ENCODE assay signal across 1 cellular context in the genomic region with DNA sequence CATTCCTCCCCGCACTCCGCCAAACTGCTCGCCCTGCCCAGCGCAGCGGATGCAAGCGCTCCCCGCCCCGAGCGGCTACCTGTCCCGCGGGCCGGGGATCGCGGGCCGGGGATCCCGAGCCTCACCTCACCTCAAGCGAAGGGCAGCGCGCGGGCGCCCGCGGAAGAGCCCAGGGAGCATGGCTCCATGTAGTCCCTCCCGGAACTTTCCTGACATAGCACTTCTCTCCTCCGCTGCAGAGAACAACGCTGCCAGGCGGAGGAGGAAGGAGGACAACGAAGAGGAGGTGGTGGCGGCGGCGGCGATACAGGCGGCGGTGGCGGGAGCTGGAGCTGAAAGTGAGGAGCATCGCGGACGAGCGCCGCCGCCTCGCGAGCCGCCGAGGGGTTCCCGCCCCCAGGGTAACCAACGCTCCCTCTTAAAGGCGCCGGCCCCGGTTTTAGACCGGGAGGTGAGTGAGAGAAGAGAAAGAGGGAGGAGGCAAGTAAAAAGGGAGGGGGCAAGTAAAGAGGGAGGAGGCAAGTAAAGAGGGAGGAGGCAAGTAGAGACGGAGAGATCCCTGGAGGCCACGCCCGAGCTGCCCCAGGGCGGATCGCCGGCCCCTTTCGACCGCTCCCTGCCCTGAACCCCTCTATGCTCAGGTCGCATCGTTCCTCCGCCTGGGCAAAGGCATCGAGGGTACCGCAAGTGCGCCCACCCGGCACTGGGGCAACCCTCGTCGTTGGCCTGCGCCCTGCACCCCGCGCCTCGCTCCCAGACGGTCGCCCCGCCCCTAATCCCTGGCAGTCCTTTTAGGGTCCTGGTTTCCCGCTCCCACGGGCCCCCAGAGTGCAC.
A peak's percentile ranks its signal among the peaks of the same experiment; 100 is the strongest.
TF ChIP-seq lines count a peak whose summit lies in the region.

Gene GPR63, minus strand, starts transcription at position 340 of the 834 bp plus-strand sequence. CDS start 37,746 bp downstream, outside the sequence.

TF ChIP-seq in WTC11, 78 proteins besides CTCF, POLR2A, EP300 and RAD21 (continued from another document):
- TF ChIP-seq, protein P1, sequence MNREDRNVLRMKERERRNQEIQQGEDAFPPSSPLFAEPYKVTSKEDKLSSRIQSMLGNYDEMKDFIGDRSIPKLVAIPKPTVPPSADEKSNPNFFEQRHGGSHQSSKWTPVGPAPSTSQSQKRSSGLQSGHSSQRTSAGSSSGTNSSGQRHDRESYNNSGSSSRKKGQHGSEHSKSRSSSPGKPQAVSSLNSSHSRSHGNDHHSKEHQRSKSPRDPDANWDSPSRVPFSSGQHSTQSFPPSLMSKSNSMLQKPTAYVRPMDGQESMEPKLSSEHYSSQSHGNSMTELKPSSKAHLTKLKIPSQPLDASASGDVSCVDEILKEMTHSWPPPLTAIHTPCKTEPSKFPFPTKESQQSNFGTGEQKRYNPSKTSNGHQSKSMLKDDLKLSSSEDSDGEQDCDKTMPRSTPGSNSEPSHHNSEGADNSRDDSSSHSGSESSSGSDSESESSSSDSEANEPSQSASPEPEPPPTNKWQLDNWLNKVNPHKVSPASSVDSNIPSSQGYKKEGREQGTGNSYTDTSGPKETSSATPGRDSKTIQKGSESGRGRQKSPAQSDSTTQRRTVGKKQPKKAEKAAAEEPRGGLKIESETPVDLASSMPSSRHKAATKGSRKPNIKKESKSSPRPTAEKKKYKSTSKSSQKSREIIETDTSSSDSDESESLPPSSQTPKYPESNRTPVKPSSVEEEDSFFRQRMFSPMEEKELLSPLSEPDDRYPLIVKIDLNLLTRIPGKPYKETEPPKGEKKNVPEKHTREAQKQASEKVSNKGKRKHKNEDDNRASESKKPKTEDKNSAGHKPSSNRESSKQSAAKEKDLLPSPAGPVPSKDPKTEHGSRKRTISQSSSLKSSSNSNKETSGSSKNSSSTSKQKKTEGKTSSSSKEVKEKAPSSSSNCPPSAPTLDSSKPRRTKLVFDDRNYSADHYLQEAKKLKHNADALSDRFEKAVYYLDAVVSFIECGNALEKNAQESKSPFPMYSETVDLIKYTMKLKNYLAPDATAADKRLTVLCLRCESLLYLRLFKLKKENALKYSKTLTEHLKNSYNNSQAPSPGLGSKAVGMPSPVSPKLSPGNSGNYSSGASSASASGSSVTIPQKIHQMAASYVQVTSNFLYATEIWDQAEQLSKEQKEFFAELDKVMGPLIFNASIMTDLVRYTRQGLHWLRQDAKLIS (CRISPR knock-in tag; IDR thresholded peaks at IDR 0.05; ENCODE audit: borderline replicate concordance), result 0 out of 2 replicates have a peak, but pooled peaks have one; percentile 78
- TF ChIP-seq, protein P2, sequence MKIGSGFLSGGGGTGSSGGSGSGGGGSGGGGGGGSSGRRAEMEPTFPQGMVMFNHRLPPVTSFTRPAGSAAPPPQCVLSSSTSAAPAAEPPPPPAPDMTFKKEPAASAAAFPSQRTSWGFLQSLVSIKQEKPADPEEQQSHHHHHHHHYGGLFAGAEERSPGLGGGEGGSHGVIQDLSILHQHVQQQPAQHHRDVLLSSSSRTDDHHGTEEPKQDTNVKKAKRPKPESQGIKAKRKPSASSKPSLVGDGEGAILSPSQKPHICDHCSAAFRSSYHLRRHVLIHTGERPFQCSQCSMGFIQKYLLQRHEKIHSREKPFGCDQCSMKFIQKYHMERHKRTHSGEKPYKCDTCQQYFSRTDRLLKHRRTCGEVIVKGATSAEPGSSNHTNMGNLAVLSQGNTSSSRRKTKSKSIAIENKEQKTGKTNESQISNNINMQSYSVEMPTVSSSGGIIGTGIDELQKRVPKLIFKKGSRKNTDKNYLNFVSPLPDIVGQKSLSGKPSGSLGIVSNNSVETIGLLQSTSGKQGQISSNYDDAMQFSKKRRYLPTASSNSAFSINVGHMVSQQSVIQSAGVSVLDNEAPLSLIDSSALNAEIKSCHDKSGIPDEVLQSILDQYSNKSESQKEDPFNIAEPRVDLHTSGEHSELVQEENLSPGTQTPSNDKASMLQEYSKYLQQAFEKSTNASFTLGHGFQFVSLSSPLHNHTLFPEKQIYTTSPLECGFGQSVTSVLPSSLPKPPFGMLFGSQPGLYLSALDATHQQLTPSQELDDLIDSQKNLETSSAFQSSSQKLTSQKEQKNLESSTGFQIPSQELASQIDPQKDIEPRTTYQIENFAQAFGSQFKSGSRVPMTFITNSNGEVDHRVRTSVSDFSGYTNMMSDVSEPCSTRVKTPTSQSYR (CRISPR knock-in tag; IDR thresholded peaks at IDR 0.05), result 0 out of 2 replicates have a peak, but pooled peaks have one; percentile 34
- no peak for TF ChIP-seq JUN (CRISPR knock-in tag; IDR thresholded peaks at IDR 0.05)
- TF ChIP-seq ZNF138 (CRISPR knock-in tag; conservative IDR thresholded peaks at IDR 0.05), result no peak
- TF ChIP-seq, protein P3, sequence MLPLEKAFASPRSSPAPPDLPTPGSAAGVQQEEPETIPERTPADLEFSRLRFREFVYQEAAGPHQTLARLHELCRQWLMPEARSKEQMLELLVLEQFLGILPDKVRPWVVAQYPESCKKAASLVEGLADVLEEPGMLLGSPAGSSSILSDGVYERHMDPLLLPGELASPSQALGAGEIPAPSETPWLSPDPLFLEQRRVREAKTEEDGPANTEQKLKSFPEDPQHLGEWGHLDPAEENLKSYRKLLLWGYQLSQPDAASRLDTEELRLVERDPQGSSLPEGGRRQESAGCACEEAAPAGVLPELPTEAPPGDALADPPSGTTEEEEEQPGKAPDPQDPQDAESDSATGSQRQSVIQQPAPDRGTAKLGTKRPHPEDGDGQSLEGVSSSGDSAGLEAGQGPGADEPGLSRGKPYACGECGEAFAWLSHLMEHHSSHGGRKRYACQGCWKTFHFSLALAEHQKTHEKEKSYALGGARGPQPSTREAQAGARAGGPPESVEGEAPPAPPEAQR (CRISPR knock-in tag; IDR thresholded peaks at IDR 0.05), result no peak
- TF ChIP-seq FOXK1 (CRISPR knock-in tag; IDR thresholded peaks at IDR 0.05), result no peak
- TF ChIP-seq, protein P4, sequence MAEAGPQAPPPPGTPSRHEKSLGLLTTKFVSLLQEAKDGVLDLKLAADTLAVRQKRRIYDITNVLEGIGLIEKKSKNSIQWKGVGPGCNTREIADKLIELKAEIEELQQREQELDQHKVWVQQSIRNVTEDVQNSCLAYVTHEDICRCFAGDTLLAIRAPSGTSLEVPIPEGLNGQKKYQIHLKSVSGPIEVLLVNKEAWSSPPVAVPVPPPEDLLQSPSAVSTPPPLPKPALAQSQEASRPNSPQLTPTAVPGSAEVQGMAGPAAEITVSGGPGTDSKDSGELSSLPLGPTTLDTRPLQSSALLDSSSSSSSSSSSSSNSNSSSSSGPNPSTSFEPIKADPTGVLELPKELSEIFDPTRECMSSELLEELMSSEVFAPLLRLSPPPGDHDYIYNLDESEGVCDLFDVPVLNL (CRISPR knock-in tag; IDR thresholded peaks at IDR 0.05; ENCODE audit: borderline replicate concordance, low read depth), result no peak
- TF ChIP-seq SMAD4 (CRISPR knock-in tag; IDR thresholded peaks at IDR 0.05), result no peak
- TF ChIP-seq, protein P5, sequence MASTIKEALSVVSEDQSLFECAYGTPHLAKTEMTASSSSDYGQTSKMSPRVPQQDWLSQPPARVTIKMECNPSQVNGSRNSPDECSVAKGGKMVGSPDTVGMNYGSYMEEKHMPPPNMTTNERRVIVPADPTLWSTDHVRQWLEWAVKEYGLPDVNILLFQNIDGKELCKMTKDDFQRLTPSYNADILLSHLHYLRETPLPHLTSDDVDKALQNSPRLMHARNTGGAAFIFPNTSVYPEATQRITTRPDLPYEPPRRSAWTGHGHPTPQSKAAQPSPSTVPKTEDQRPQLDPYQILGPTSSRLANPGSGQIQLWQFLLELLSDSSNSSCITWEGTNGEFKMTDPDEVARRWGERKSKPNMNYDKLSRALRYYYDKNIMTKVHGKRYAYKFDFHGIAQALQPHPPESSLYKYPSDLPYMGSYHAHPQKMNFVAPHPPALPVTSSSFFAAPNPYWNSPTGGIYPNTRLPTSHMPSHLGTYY (CRISPR knock-in tag; IDR thresholded peaks at IDR 0.05), result no peak
- TF ChIP-seq ETV6 (CRISPR knock-in tag; IDR thresholded peaks at IDR 0.05), result peak; percentile 56; the same call in 1 of the 2 replicates
- TF ChIP-seq FOXP1 (CRISPR knock-in tag; IDR thresholded peaks at IDR 0.05; ENCODE audit: borderline replicate concordance), result no peak; the same call in 1 of the 2 replicates
- TF ChIP-seq ZNF232 (CRISPR knock-in tag; IDR thresholded peaks at IDR 0.05), result no peak; the same call in 1 of the 2 replicates
- no peak for TF ChIP-seq HMGA2 (CRISPR knock-in tag; IDR thresholded peaks at IDR 0.05)
- 0 out of 2 replicates have a peak, but pooled peaks have one; percentile 27 for TF ChIP-seq TEAD1 (CRISPR knock-in tag; IDR thresholded peaks at IDR 0.05)
- TF ChIP-seq, protein P6, sequence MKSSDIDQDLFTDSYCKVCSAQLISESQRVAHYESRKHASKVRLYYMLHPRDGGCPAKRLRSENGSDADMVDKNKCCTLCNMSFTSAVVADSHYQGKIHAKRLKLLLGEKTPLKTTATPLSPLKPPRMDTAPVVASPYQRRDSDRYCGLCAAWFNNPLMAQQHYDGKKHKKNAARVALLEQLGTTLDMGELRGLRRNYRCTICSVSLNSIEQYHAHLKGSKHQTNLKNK (CRISPR knock-in tag; IDR thresholded peaks at IDR 0.05), result no peak
- TF ChIP-seq ZNF512 (CRISPR knock-in tag; IDR thresholded peaks at IDR 0.05; ENCODE audit: borderline replicate concordance), result no peak
- TF ChIP-seq, protein P7, sequence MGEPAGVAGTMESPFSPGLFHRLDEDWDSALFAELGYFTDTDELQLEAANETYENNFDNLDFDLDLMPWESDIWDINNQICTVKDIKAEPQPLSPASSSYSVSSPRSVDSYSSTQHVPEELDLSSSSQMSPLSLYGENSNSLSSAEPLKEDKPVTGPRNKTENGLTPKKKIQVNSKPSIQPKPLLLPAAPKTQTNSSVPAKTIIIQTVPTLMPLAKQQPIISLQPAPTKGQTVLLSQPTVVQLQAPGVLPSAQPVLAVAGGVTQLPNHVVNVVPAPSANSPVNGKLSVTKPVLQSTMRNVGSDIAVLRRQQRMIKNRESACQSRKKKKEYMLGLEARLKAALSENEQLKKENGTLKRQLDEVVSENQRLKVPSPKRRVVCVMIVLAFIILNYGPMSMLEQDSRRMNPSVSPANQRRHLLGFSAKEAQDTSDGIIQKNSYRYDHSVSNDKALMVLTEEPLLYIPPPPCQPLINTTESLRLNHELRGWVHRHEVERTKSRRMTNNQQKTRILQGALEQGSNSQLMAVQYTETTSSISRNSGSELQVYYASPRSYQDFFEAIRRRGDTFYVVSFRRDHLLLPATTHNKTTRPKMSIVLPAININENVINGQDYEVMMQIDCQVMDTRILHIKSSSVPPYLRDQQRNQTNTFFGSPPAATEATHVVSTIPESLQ (CRISPR knock-in tag; IDR thresholded peaks at IDR 0.05), result no peak
- TF ChIP-seq OVOL2 (CRISPR knock-in tag; IDR thresholded peaks at IDR 0.05; ENCODE audit: borderline replicate concordance), result no peak
- TF ChIP-seq ZNF423 (CRISPR knock-in tag; IDR thresholded peaks at IDR 0.05), result no peak
- no peak for TF ChIP-seq GABPB1 (CRISPR knock-in tag; IDR thresholded peaks at IDR 0.05)
- no peak for TF ChIP-seq ZNF416 (CRISPR knock-in tag; IDR thresholded peaks at IDR 0.05)
- peak; percentile 61; the same call in 1 of the 2 replicates for TF ChIP-seq SP1 (CRISPR knock-in tag; conservative IDR thresholded peaks at IDR 0.05)
- no peak for TF ChIP-seq EMX1 (CRISPR knock-in tag; IDR thresholded peaks at IDR 0.05)
- TF ChIP-seq KAT7 (CRISPR knock-in tag; IDR thresholded peaks at IDR 0.05; ENCODE audit: borderline replicate concordance), result no peak
- TF ChIP-seq NR2C2 (CRISPR knock-in tag; IDR thresholded peaks at IDR 0.05), result no peak
- TF ChIP-seq, protein P8, sequence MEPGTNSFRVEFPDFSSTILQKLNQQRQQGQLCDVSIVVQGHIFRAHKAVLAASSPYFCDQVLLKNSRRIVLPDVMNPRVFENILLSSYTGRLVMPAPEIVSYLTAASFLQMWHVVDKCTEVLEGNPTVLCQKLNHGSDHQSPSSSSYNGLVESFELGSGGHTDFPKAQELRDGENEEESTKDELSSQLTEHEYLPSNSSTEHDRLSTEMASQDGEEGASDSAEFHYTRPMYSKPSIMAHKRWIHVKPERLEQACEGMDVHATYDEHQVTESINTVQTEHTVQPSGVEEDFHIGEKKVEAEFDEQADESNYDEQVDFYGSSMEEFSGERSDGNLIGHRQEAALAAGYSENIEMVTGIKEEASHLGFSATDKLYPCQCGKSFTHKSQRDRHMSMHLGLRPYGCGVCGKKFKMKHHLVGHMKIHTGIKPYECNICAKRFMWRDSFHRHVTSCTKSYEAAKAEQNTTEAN (CRISPR knock-in tag; IDR thresholded peaks at IDR 0.05), result 0 out of 2 replicates have a peak, but pooled peaks have one; percentile 16
- TF ChIP-seq ZNF263 (CRISPR knock-in tag; IDR thresholded peaks at IDR 0.05; ENCODE audit: low read depth), result no peak
- TF ChIP-seq, protein P9, sequence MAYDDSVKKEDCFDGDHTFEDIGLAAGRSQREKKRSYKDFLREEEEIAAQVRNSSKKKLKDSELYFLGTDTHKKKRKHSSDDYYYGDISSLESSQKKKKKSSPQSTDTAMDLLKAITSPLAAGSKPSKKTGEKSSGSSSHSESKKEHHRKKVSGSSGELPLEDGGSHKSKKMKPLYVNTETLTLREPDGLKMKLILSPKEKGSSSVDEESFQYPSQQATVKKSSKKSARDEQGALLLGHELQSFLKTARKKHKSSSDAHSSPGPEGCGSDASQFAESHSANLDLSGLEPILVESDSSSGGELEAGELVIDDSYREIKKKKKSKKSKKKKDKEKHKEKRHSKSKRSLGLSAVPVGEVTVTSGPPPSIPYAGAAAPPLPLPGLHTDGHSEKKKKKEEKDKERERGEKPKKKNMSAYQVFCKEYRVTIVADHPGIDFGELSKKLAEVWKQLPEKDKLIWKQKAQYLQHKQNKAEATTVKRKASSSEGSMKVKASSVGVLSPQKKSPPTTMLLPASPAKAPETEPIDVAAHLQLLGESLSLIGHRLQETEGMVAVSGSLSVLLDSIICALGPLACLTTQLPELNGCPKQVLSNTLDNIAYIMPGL (CRISPR knock-in tag; IDR thresholded peaks at IDR 0.05), result 0 out of 2 replicates have a peak, but pooled peaks have one; percentile 48
- peak; percentile 46; the same call in 1 of the 2 replicates for TF ChIP-seq SMAD3 (CRISPR knock-in tag; IDR thresholded peaks at IDR 0.05; ENCODE audit: borderline replicate concordance)
- TF ChIP-seq MYBL2 (CRISPR knock-in tag; IDR thresholded peaks at IDR 0.05), result peak; percentile 28; the same call in 1 of the 2 replicates
- TF ChIP-seq ZNF317 (CRISPR knock-in tag; IDR thresholded peaks at IDR 0.05; ENCODE audit: borderline replicate concordance, low read depth), result no peak
- no peak for TF ChIP-seq RELA (CRISPR knock-in tag; IDR thresholded peaks at IDR 0.05; ENCODE audit: borderline replicate concordance)
- no peak for TF ChIP-seq PRRX2 (CRISPR knock-in tag; IDR thresholded peaks at IDR 0.05)
